Comparison of ENCODE assay signal across 21 cellular contexts in the genomic region with DNA sequence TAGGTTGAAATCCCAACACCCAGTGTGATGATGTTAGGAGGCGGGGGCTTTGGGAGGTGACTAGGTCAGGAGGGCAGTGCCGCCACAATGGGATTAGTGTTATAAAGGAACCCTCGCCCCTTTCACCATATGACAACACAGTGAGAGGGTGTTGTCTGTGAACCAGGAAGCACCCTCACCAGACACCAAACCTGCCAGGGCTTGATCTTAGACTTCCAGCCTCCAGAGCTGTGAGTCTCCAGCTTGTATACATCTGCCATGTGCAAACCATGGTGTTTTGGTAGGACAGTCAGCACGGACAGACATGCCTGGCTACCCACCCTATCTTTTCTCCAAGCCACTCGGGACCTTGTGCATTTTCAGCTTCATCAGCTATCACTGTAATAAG. TPM values are rescaled to one million over a fixed set of nuclear protein-coding genes. Genes with fewer than 3 reads are reported as not detected.
DNase-seq lines count a peak whose midpoint lies in the region; ATAC-seq and TF ChIP-seq lines count a peak whose summit lies in the region.
"Had no signal": no experiment of that assay in that cellular context is flagged by ENCODE, and none has a peak within 500 bp of the region (broad histone marks: within the 10 kb centered on the region; RNA-seq: fewer than 3 reads in every experiment).

No MANE protein-coding gene starts in this region.

- no peak for TF ChIP-seq POLR2A in breast epithelium (IDR thresholded peaks at IDR 0.05)

- intact Hi-C loops in mammary epithelial cell (cut with micrococcal nuclease) = no loop called here
- intact Hi-C loops in breast epithelium (cut with DNase I; ENCODE audit: low total_unique reads) = no loop called here
- intact Hi-C loops in upper lobe of right lung (cut with DNase I) = no loop called here

- H3K79me2 ChIP-seq in mammary epithelial cell (ENCODE audit: insufficient read depth, low read length) = peaks cover 92% of the 10 kb centered on the region

- ATAC-seq in activated CD8-positive, alpha-beta T cell treated with anti-CD3 and anti-CD28 coated beads, Interleukin-2, amount 10 ng/mL, durations not matched to agents 7 days and 5 days = no peak
- ATAC-seq in esophagus mucosa (peak; percentile 67), upper lobe of right lung (no peak), GM21717 (IDR thresholded peaks at IDR 0.05; ENCODE audit: unreplicated experiment) (no peak)
- ATAC-seq: sciatic nerve had no signal

- H2AFZ ChIP-seq in mammary epithelial cell (ENCODE audit: low read depth, low read length) = no peak overlapping the region

- H3K4me3 ChIP-seq in mammary epithelial cell (replicated peaks in 1 of 3; ENCODE audit: insufficient read depth in 1 of 3, low read depth in 2 of 3, low read length in 3 of 3) (no peak overlapping the region), breast epithelium (no peak overlapping the region), upper lobe of right lung (no peak overlapping the region)
- H3K4me3 ChIP-seq: uterus had no signal

- H3K36me3 Mint-ChIP-seq in activated CD8-positive, alpha-beta T cell treated with anti-CD3 and anti-CD28 coated beads, Interleukin-2, amount 10 ng/mL, durations not matched to agents 7 days and 5 days (ENCODE audit: low read depth) = peaks cover 63% of the 10 kb centered on the region

- in situ Hi-C loops in mammary epithelial cell (cut with MboI; ENCODE audit: low sequenced_read_pairs in 2 of 2) = loop anchor here in 1 of 2 donors (10.0 kb wide), 1 partner anchor 52 kb away; a partner anchor contains a TSS

- peak overlapping the region; percentile 21 for H3K4me2 ChIP-seq in mammary epithelial cell (ENCODE audit: insufficient read depth, low read depth, low read length)

- CTCF ChIA-PET in mammary epithelial cell (lab: Charles Lee; ENCODE audit: low non-redundant PET) = no interaction called here
- CTCF ChIA-PET in activated CD8-positive, alpha-beta T cell treated with anti-CD3 and anti-CD28 coated beads, Interleukin-2, amount 10 ng/mL, durations not matched to agents 7 days and 5 days (lab: Charles Lee) = no interaction called here

- H3K4me1 ChIP-seq in mammary epithelial cell (ENCODE audit: insufficient read depth, low read length) (peaks cover 26% of the 10 kb centered on the region), breast epithelium (peaks cover 9 to 16% of the 10 kb centered on the region in 2 donors), upper lobe of right lung (peaks cover 31% of the 10 kb centered on the region)

- H4K20me1 ChIP-seq in mammary epithelial cell (ENCODE audit: insufficient read depth, low read length) = peaks cover 5% of the 10 kb centered on the region

- H3K4me1 Mint-ChIP-seq in activated CD8-positive, alpha-beta T cell treated with anti-CD3 and anti-CD28 coated beads, Interleukin-2, amount 10 ng/mL, durations not matched to agents 7 days and 5 days (ENCODE audit: low read depth) = peaks cover 60% of the 10 kb centered on the region

- POLR2A ChIA-PET in activated CD8-positive, alpha-beta T cell treated with anti-CD3 and anti-CD28 coated beads, Interleukin-2, amount 10 ng/mL, durations not matched to agents 7 days and 5 days (lab: Charles Lee) = interaction anchor here (0.5 to 1.0 kb wide), 3 partner anchors 12 to 124 kb away, joined by 3 read pairs; no protein-coding TSS in a partner anchor

- no peaks in the 10 kb centered on the region for H3K9me3 ChIP-seq in mammary epithelial cell (replicated peaks; ENCODE audit: insufficient read depth, low read length)
- H3K9me3 ChIP-seq in breast epithelium = no peaks in the 10 kb centered on the region
- no peaks in the 10 kb centered on the region for H3K9me3 ChIP-seq in upper lobe of right lung
- H3K9me3 ChIP-seq: uterus had no signal

- H3K4me3 Mint-ChIP-seq in activated CD8-positive, alpha-beta T cell treated with anti-CD3 and anti-CD28 coated beads, Interleukin-2, amount 10 ng/mL, durations not matched to agents 7 days and 5 days = no peak overlapping the region
- H3K4me3 Mint-ChIP-seq: HFFc6 had no signal

- H3K36me3 ChIP-seq in mammary epithelial cell (ENCODE audit: insufficient read depth, low read length) (peaks cover 10% of the 10 kb centered on the region), breast epithelium (no peaks in the 10 kb centered on the region), upper lobe of right lung (peaks cover 38% of the 10 kb centered on the region)
- H3K36me3 ChIP-seq: uterus, WERI-Rb-1 had no signal

- no peaks in the 10 kb centered on the region for H3K27me3 Mint-ChIP-seq in activated CD8-positive, alpha-beta T cell treated with anti-CD3 and anti-CD28 coated beads, Interleukin-2, amount 10 ng/mL, durations not matched to agents 7 days and 5 days (ENCODE audit: low read depth)

- no peaks in the 10 kb centered on the region for H3K9me3 Mint-ChIP-seq in activated CD8-positive, alpha-beta T cell treated with anti-CD3 and anti-CD28 coated beads, Interleukin-2, amount 10 ng/mL, durations not matched to agents 7 days and 5 days (ENCODE audit: insufficient read depth)
- H3K9me3 Mint-ChIP-seq: HFFc6 had no signal

- H3K9ac ChIP-seq in mammary epithelial cell (ENCODE audit: insufficient read depth, low read length) = no peak overlapping the region

- BruUV-seq in mammary epithelial cell (replicated peaks; lab: Mats Ljungman, UMichigan) = no TSS peak

- dilution Hi-C loops in mammary epithelial cell (cut with HindIII; ENCODE audit: low sequenced_read_pairs) = no loop called here

- WGBS in mammary epithelial cell (ENCODE audit: low coverage, missing lambda C conversion rate) = 95% methylated on average over 5 of the region's 5 CpGs

- H3K27me3 ChIP-seq in mammary epithelial cell (ENCODE audit: insufficient read depth, low read length) (no peaks in the 10 kb centered on the region), breast epithelium (no peaks in the 10 kb centered on the region), upper lobe of right lung (no peaks in the 10 kb centered on the region)
- H3K27me3 ChIP-seq: uterus had no signal

- H3K27ac Mint-ChIP-seq in activated CD8-positive, alpha-beta T cell treated with anti-CD3 and anti-CD28 coated beads, Interleukin-2, amount 10 ng/mL, durations not matched to agents 7 days and 5 days = peak overlapping the region; percentile 53
- H3K27ac Mint-ChIP-seq: HFFc6 had no signal

- DNase-seq in mammary epithelial cell (peak; percentile 33), breast epithelium (ENCODE audit: low spot score in 2 of 2) (no peak), upper lobe of right lung (peak; percentile 17), NCI-H2227 treated with DMSO at 0.1 percent for 48 hours (lab: John Stamatoyannopoulos, UW) (no peak)
- DNase-seq in activated CD8-positive, alpha-beta T cell treated with anti-CD3 and anti-CD28 coated beads, Interleukin-2, amount 10 ng/mL, durations not matched to agents 7 days and 5 days = no peak
- no peak for DNase-seq in stimulated activated CD4-positive, alpha-beta T cell treated with anti-CD3 and anti-CD28 coated beads, Interleukin-4, amount 100 ng/mL, for 1 hour
- DNase-seq: activated CD8-positive, alpha-beta memory T cell treated with anti-CD3 and anti-CD28 coated beads for 24 hours; activated gamma-delta T cell; HFFc6; NCI-H1105; NCI-H2107; NCI-H526; stimulated activated CD4-positive, alpha-beta T cell treated with anti-CD3 and anti-CD28 coated beads, Interleukin-2, amount 100 ng/mL, for 24 hours; uterus; WERI-Rb-1 had no signal

- no peak overlapping the region for H3K27ac ChIP-seq in mammary epithelial cell (ENCODE audit: insufficient read depth, low read depth, low read length)
- no peak overlapping the region for H3K27ac ChIP-seq in breast epithelium
- no peak overlapping the region for H3K27ac ChIP-seq in upper lobe of right lung
- H3K27ac ChIP-seq: uterus, WERI-Rb-1 had no signal

- TF ChIP-seq CTCF in mammary epithelial cell (conservative IDR thresholded peaks at IDR 0.05 in 1 of 2, IDR thresholded peaks at IDR 0.05 in 1 of 2; ENCODE audit: extremely low read depth in 1 of 2, insufficient read depth in 1 of 2, low read depth in 1 of 2, low read length in 2 of 2) (no peak), breast epithelium (IDR thresholded peaks at IDR 0.05) (no peak), upper lobe of right lung (IDR thresholded peaks at IDR 0.05) (no peak)

RNA-seq across cellular contexts. Expression of a gene that starts 4.0 kb away (rescaled TPM):
- total RNA-seq in mammary epithelial cell = 10 to 100 TPM; 29.8 to 39.6 TPM
- 17.3 TPM for polyA plus RNA-seq in mammary epithelial cell
- 34.0 TPM for polyA minus RNA-seq in mammary epithelial cell
- total RNA-seq in breast epithelium = 10 to 100 TPM; 17.0 to 17.7 (median 17.3) TPM
- total RNA-seq in activated CD8-positive, alpha-beta T cell treated with anti-CD3 and anti-CD28 coated beads, Interleukin-2, amount 10 ng/mL, durations not matched to agents 7 days and 5 days = 10 to 100 TPM; 66.5 to 71.9 TPM
- 20.7 TPM for total RNA-seq in esophagus mucosa
- total RNA-seq in upper lobe of right lung = 22.8 TPM

RNA-seq across cellular contexts. Expression of a gene that starts 14.0 kb away (rescaled TPM):
- total RNA-seq in mammary epithelial cell (1 to 10 TPM; 1.9 to 6.7 TPM), breast epithelium (1 to 10 TPM in 2 of 3 donors, not detected in 1; 7.3 to 9.5 TPM), esophagus mucosa (1.3 TPM), upper lobe of right lung (2.6 TPM)
- polyA plus RNA-seq in mammary epithelial cell = 0.27 TPM
- not detected for polyA minus RNA-seq in mammary epithelial cell
- 1 to 10 TPM; 2.8 to 4.0 TPM for total RNA-seq in activated CD8-positive, alpha-beta T cell treated with anti-CD3 and anti-CD28 coated beads, Interleukin-2, amount 10 ng/mL, durations not matched to agents 7 days and 5 days
- total RNA-seq: glomerular endothelial cell, HT1080, LHCN-M2 had no signal

Comparison
In these comparisons a context has a peak if more than half of its experiments do, and no peak if none do; other contexts are left out.
1. DNase-seq: peak in mammary epithelial cell (single experiment) and upper lobe of right lung (single experiment); none in breast epithelium (0 of 2), activated CD8-positive, alpha-beta T cell treated with anti-CD3 and anti-CD28 coated beads, Interleukin-2, amount 10 ng/mL, durations not matched to agents 7 days and 5 days (single experiment), stimulated activated CD4-positive, alpha-beta T cell treated with anti-CD3 and anti-CD28 coated beads, Interleukin-4, amount 100 ng/mL, for 1 hour (single experiment) and NCI-H2227 treated with DMSO at 0.1 percent for 48 hours (single experiment).